In genomic region chr5:145834917-145835838, GRCh38 we compare ENCODE assay signal across 8 cellular contexts. TPM values are rescaled to one million over a fixed set of nuclear protein-coding genes. Genes with fewer than 3 reads are reported as not detected.
DNase-seq lines count a peak whose midpoint lies in the region; ATAC-seq, FAIRE-seq and TF ChIP-seq lines count a peak whose summit lies in the region.

TSS of gene PRELID2 (minus strand) at chr5:145835342. CDS start at chr5:145835251, 91 bp downstream.

- H3K9me2 ChIP-seq in Karpas-422 (replicated peaks; ENCODE audit: insufficient read depth, low read length): no peaks in the 10 kb centered on the region

- H3K4me3 ChIP-seq in HAP-1 (peak within 1 kb of the TSS; percentile 53), GM12878 (peak within 1 kb of the TSS; percentile 58), Karpas-422 (ENCODE audit: low read length) (no peak within 1 kb of the TSS)

- TF ChIP-seq EP300 in GM12878 (IDR thresholded peaks at IDR 0.05; ENCODE audit: borderline replicate concordance in 1 of 2, control insufficient read depth in 1 of 2, low read depth in 2 of 2, low read length in 2 of 2): no peak

- H3K4me2 ChIP-seq in GM12878 (ENCODE audit: control insufficient read depth, insufficient read depth): peak within 1 kb of the TSS; percentile 85
- H3K4me2 ChIP-seq in Karpas-422 (ENCODE audit: low read depth, low read length, poor library complexity, severe bottlenecking): no peak within 1 kb of the TSS

- H3K79me2 ChIP-seq in GM12878 (ENCODE audit: control insufficient read depth, insufficient read depth, low read length) (no peaks in the 10 kb centered on the region), Karpas-422 (ENCODE audit: low read length) (no peaks in the 10 kb centered on the region)

- H2AFZ ChIP-seq in GM12878 (ENCODE audit: control insufficient read depth, low read depth, low read length): peak within 1 kb of the TSS; percentile 51
- H2AFZ ChIP-seq in Karpas-422 (ENCODE audit: low read length): no peak within 1 kb of the TSS

- DNase-seq in GM03348 (ENCODE audit: low spot score) (peak; percentile 90), HAP-1 (ENCODE audit: low spot score in 2 of 2) (peak; percentile 92 to 95), M059J (ENCODE audit: low read depth) (peak; percentile 90), T-cell (peak in 27 of 34 experiments; percentile 2 to 43 (median 10)), GM12878 (ENCODE audit: low read depth, low spot score) (peak; percentile 27), hypothalamus (lab: John Stamatoyannopoulos, UW) (peak in 50 of 51 donors; percentile 18 to 80 (median 55)), putamen (ENCODE audit: low spot score) (peak; percentile 60), Karpas-422 (no peak)

- no TSS peak for BruUV-seq in GM12878 (replicated peaks; lab: Mats Ljungman, UMichigan)

- H3K9me3 ChIP-seq in HAP-1 (no peaks in the 10 kb centered on the region), GM12878 (replicated peaks; ENCODE audit: control insufficient read depth, insufficient read depth, low read length) (no peaks in the 10 kb centered on the region), Karpas-422 (ENCODE audit: low read length) (no peaks in the 10 kb centered on the region)

- peaks cover 9 to 12% of the 10 kb centered on the region in 2 donors for H3K27me3 Mint-ChIP-seq in T-cell

- 8% methylated on average over 62 of the region's 71 CpGs for WGBS in GM12878 (ENCODE audit: insufficient coverage, insufficient replicate concordance, low lambda C conversion rate, missing lambda C conversion rate)

- H3K9me3 Mint-ChIP-seq in T-cell: no peaks in the 10 kb centered on the region

- H3K27ac ChIP-seq in GM12878 (ENCODE audit: control insufficient read depth, insufficient read depth): no peak within 1 kb of the TSS
- H3K27ac ChIP-seq in Karpas-422 (ENCODE audit: low read length): no peak within 1 kb of the TSS

- ATAC-seq in T-cell (replicated peaks in 1 of 4) (peak; percentile 57 to 82 (median 72)), GM12878 (peak; percentile 84)

- H3K27me3 ChIP-seq in HAP-1 (ENCODE audit: low read depth) (no peaks in the 10 kb centered on the region), GM12878 (replicated peaks in 1 of 2; ENCODE audit: control insufficient read depth in 2 of 2, insufficient read depth in 2 of 2, low read length in 1 of 2) (no peaks in the 10 kb centered on the region; a peak in 2 of 4 replicates), Karpas-422 (ENCODE audit: low read length) (no peaks in the 10 kb centered on the region)

- CTCF ChIA-PET in T-cell (lab: Charles Lee) (no interaction called here), GM12878 (lab: Yijun Ruan, JAX) (interaction anchor here (0.6 to 2.9 kb wide), 2 partner anchors 9 kb away, joined by 3 to 10 read pairs; no protein-coding TSS in a partner anchor)

- H3K4me1 ChIP-seq in HAP-1 (peaks cover 11% of the 10 kb centered on the region), GM12878 (ENCODE audit: control insufficient read depth, insufficient read depth, low read length) (no peaks in the 10 kb centered on the region), Karpas-422 (ENCODE audit: low read length) (no peaks in the 10 kb centered on the region)

- RAD21 ChIA-PET in GM12878 (lab: Charles Lee; ENCODE audit: unreplicated experiment): no interaction called here

- no peaks in the 10 kb centered on the region for H3K36me3 ChIP-seq in HAP-1 (replicated peaks)
- no peaks in the 10 kb centered on the region for H3K36me3 ChIP-seq in GM12878 (ENCODE audit: control insufficient read depth in 2 of 2, insufficient read depth in 2 of 2, low read length in 1 of 2)
- H3K36me3 ChIP-seq in Karpas-422 (ENCODE audit: insufficient read depth, low read length): no peaks in the 10 kb centered on the region

- no peak for FAIRE-seq in GM12878 (lab: Jason Lieb, UNC)

- H3K27ac Mint-ChIP-seq in T-cell: no peak within 1 kb of the TSS

- peaks cover 21 to 23% (median 22%) of the 10 kb centered on the region in 3 donors for H3K4me1 Mint-ChIP-seq in T-cell

- no peak for TF ChIP-seq RAD21 in GM12878 (IDR thresholded peaks at IDR 0.05; ENCODE audit: insufficient read depth, low read depth, low read length)

- POLR2A ChIA-PET in T-cell (lab: Charles Lee): no interaction called here
- POLR2A ChIA-PET in GM12878 (lab: Charles Lee): interaction anchor here (0.6 kb wide), 1 partner anchor 1452 kb away, joined by 3 read pairs; no protein-coding TSS in a partner anchor

- H4K20me1 ChIP-seq in GM12878 (ENCODE audit: control insufficient read depth, insufficient read depth) (no peaks in the 10 kb centered on the region), Karpas-422 (ENCODE audit: insufficient read depth, low read depth, low read length) (no peaks in the 10 kb centered on the region)

- intact Hi-C loops in GM12878 (cut with micrococcal nuclease; ENCODE audit: unreplicated experiment): no loop called here

- H3K9ac ChIP-seq in GM12878 (ENCODE audit: control insufficient read depth, insufficient read depth, low read length) (0 out of 2 replicates have a peak within 1 kb of the TSS, but pooled peaks have one; percentile 15), Karpas-422 (ENCODE audit: low read length) (no peak within 1 kb of the TSS)

- TF ChIP-seq POLR2A in GM12878 (IDR thresholded peaks at IDR 0.05; ENCODE audit: low read depth, low read length): 0 out of 2 replicates have a peak, but pooled peaks have one; percentile 35

- no peaks in the 10 kb centered on the region for H3K36me3 Mint-ChIP-seq in T-cell

- H3K4me3 Mint-ChIP-seq in T-cell: peak within 1 kb of the TSS; percentile 65 to 73 (median 68)

- SMC1A ChIA-PET in GM12878 (lab: Charles Lee; ENCODE audit: uncharacterized antibody, unreplicated experiment): no interaction called here

- in situ Hi-C loops in HAP-1 (cut with MboI; ENCODE audit: low sequenced_read_pairs) (loop anchor here (10.0 to 25.0 kb wide), 2 partner anchors 210 to 1598 kb away; no protein-coding TSS in a partner anchor), GM12878 (cut with MboI) (no loop called here)

- TF ChIP-seq CTCF in GM12878 (IDR thresholded peaks at IDR 0.05 in 2 of 3, conservative IDR thresholded peaks at IDR 0.05 in 1 of 3; ENCODE audit: control insufficient read depth in 2 of 3, extremely low read depth in 1 of 3, insufficient read depth in 1 of 3, low read depth in 3 of 3, low read length in 3 of 3): no peak

TF ChIP-seq in GM12878, 131 proteins besides CTCF, POLR2A, EP300 and RAD21 (continues in another document):
- TF ChIP-seq PAX8 (IDR thresholded peaks at IDR 0.05) (no peak), YBX1 (IDR thresholded peaks at IDR 0.05) (no peak), IKZF1 (conservative IDR thresholded peaks at IDR 0.05) (no peak)
- TF ChIP-seq, protein P1, sequence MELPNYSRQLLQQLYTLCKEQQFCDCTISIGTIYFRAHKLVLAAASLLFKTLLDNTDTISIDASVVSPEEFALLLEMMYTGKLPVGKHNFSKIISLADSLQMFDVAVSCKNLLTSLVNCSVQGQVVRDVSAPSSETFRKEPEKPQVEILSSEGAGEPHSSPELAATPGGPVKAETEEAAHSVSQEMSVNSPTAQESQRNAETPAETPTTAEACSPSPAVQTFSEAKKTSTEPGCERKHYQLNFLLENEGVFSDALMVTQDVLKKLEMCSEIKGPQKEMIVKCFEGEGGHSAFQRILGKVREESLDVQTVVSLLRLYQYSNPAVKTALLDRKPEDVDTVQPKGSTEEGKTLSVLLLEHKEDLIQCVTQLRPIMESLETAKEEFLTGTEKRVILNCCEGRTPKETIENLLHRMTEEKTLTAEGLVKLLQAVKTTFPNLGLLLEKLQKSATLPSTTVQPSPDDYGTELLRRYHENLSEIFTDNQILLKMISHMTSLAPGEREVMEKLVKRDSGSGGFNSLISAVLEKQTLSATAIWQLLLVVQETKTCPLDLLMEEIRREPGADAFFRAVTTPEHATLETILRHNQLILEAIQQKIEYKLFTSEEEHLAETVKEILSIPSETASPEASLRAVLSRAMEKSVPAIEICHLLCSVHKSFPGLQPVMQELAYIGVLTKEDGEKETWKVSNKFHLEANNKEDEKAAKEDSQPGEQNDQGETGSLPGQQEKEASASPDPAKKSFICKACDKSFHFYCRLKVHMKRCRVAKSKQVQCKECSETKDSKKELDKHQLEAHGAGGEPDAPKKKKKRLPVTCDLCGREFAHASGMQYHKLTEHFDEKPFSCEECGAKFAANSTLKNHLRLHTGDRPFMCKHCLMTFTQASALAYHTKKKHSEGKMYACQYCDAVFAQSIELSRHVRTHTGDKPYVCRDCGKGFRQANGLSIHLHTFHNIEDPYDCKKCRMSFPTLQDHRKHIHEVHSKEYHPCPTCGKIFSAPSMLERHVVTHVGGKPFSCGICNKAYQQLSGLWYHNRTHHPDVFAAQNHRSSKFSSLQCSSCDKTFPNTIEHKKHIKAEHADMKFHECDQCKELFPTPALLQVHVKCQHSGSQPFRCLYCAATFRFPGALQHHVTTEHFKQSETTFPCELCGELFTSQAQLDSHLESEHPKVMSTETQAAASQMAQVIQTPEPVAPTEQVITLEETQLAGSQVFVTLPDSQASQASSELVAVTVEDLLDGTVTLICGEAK (IDR thresholded peaks at IDR 0.05; ENCODE audit: borderline replicate concordance): peak; percentile 95

RNA-seq across cellular contexts. Expression of gene PRELID2, which starts in this region (rescaled TPM):
- 15.0 and 15.5 TPM in 2 replicates for total RNA-seq in M059J (2014; rRNA removed; shearing (Covaris generic))
- total RNA-seq in T-cell (1 to 10 TPM in 2 of 5 donors, under 1 TPM in 3; 0.23 to 1.9 (median 0.69) TPM), GM12878 (2014; rRNA removed) (0.16 TPM in 1 of 2 replicates, not detected in the other), GM12878 (2014; rRNA removed; fragmentation: Illumina TruSeq; extraction: Trizol) (0.09 and 0.23 TPM in 2 replicates), GM12878 (2021) (0.19 and 0.31 TPM in 2 replicates)
- 1.3 and 2.1 TPM in 2 replicates for total RNA-seq in GM12878 (2013; cell fraction: nucleolus; rRNA removed)
- 0.64 TPM for polyA plus RNA-seq in GM12878 (2011; ENCODE audit: low read depth)
- polyA plus RNA-seq in GM12878 (2011; rRNA removed) (0.31 and 0.58 TPM in 2 replicates), GM12878 (2014; fragmentation: Illumina TruSeq; extraction: Trizol) (0.11 and 0.13 TPM in 2 replicates), GM12878 (2014; fragmentation: Nextera tagmentation; extraction: Ambion mirVana) (under 1 TPM in 1 of 2 experiments, not detected in 1; 0.07 TPM), GM12878 (2014; rRNA removed) (0.14 TPM in 1 of 2 replicates, not detected in the other), GM12878 (2016; fragmentation: Nextera tagmentation; extraction: Ambion mirVana) (not detected)
- polyA plus RNA-seq in GM12878 (2011; cell fraction: cytosol; rRNA removed): 0.12 and 0.22 TPM in 2 replicates
- polyA plus RNA-seq in GM12878 (2011; cell fraction: nucleus; rRNA removed): 0.72 TPM in 1 of 2 replicates, not detected in the other
- 2.4 and 2.6 TPM in 2 replicates for polyA plus RNA-seq in GM12878 (2012)
- 0.37 and 1.5 TPM in 2 replicates for polyA minus RNA-seq in GM12878 (2011; rRNA and poly(A)+ RNA removed)
- not detected in 2 replicates for polyA minus RNA-seq in GM12878 (2011; cell fraction: cytosol; rRNA and poly(A)+ RNA removed)
- polyA minus RNA-seq in GM12878 (2011; cell fraction: nucleus; rRNA and poly(A)+ RNA removed): 1.3 and 1.6 TPM in 2 replicates
- not detected in 2 replicates for total RNA-seq in Karpas-422 (2014; rRNA removed; shearing (Covaris generic); ENCODE audit: low replicate concordance)
